9 cellular contexts compared by ENCODE assay signal in genomic region chr11:82494988-82495432, GRCh38.
A peak's percentile ranks its signal among the peaks of the same experiment; 100 is the strongest.
DNase-seq lines count a peak whose midpoint lies in the region; ATAC-seq, FAIRE-seq and TF ChIP-seq lines count a peak whose summit lies in the region.
"Had no signal": no experiment of that assay in that cellular context is flagged by ENCODE, and none has a peak within 500 bp of the region (broad histone marks: within the 10 kb centered on the region; RNA-seq: fewer than 3 reads in every experiment).

No MANE protein-coding gene starts in this region.

- in situ Hi-C loops in SK-MEL-5 (cut with HindIII; ENCODE audit: low pct_unique_long_range_greater_than_20kb, low sequenced_read_pairs) = no loop called here

- no TSS peak for BruUV-seq in Calu3 (replicated peaks; lab: Mats Ljungman, UMichigan)

- FAIRE-seq in HTR-8/SVneo (lab: Jason Lieb, UNC) = no peak

- peak; percentile 46 for TF ChIP-seq CTCF in nephron progenitor cell (IDR thresholded peaks at IDR 0.05)
- no peak for TF ChIP-seq CTCF in Calu3 (IDR thresholded peaks at IDR 0.05; ENCODE audit: unreplicated experiment)

- ATAC-seq in GM19043 (IDR thresholded peaks at IDR 0.05; ENCODE audit: low read depth, unreplicated experiment) (peak; percentile 45), HG03378 (IDR thresholded peaks at IDR 0.05; ENCODE audit: unreplicated experiment) (peak; percentile 80)

- H3K27ac Mint-ChIP-seq in nephron progenitor cell (no peak overlapping the region), Calu3 (ENCODE audit: unreplicated experiment) (no peak overlapping the region)

- H3K4me1 Mint-ChIP-seq in nephron progenitor cell = no peaks in the 10 kb centered on the region
- H3K4me1 Mint-ChIP-seq in Calu3 (ENCODE audit: low read depth, unreplicated experiment) = no peaks in the 10 kb centered on the region

- H3K36me3 Mint-ChIP-seq in nephron progenitor cell (ENCODE audit: low read depth) = no peaks in the 10 kb centered on the region
- H3K36me3 Mint-ChIP-seq in Calu3 (ENCODE audit: insufficient read depth, unreplicated experiment) = no peaks in the 10 kb centered on the region

- H3K4me3 Mint-ChIP-seq in nephron progenitor cell (no peak overlapping the region), Calu3 (ENCODE audit: low read depth, unreplicated experiment) (no peak overlapping the region)

- CTCF ChIA-PET in Calu3 (lab: Charles Lee) = interaction anchor here (0.7 to 0.8 kb wide), 2 partner anchors 12 to 201 kb away, joined by 3 read pairs; no protein-coding TSS in a partner anchor

- H3K9me3 Mint-ChIP-seq in nephron progenitor cell = peaks cover 33% of the 10 kb centered on the region
- peaks cover 3% of the 10 kb centered on the region for H3K9me3 Mint-ChIP-seq in Calu3 (ENCODE audit: low read depth, unreplicated experiment)

- DNase-seq in SK-MEL-5 (ENCODE audit: low read depth, low spot score) (peak; percentile 54), nephron progenitor cell (peak; percentile 9), Calu3 (no peak), NCI-H2171 (lab: John Stamatoyannopoulos, UW) (no peak), HTR-8/SVneo (ENCODE audit: insufficient read length, low spot score) (no peak)
- no peak for DNase-seq in activated naive CD4-positive, alpha-beta T cell treated with Interleukin-2 at 50 U/mL for 16 hours
- DNase-seq: NCI-H2171 treated with DMSO at 0.1 percent for 48 hours had no signal

- intact Hi-C loops in Calu3 (cut with micrococcal nuclease; ENCODE audit: unreplicated experiment) = no loop called here

- H3K27me3 Mint-ChIP-seq in nephron progenitor cell (ENCODE audit: low read depth, poor library complexity) = peaks cover 3% of the 10 kb centered on the region
- no peaks in the 10 kb centered on the region for H3K27me3 Mint-ChIP-seq in Calu3 (ENCODE audit: unreplicated experiment)

Comparison
In these comparisons a context has a peak if more than half of its experiments do, and no peak if none do; other contexts are left out.
1. DNase-seq: peak in SK-MEL-5 (single experiment) and nephron progenitor cell (single experiment); none in Calu3 (single experiment), NCI-H2171 (single experiment), activated naive CD4-positive, alpha-beta T cell treated with Interleukin-2 at 50 U/mL for 16 hours (single experiment) and HTR-8/SVneo (single experiment).